ENCODE assay signal across 30 cellular contexts in genomic region chr3:168001244-168001643, GRCh38.
"Had no signal": no experiment of that assay in that cellular context is flagged by ENCODE, and none has a peak within 500 bp of the region (broad histone marks: within the 10 kb centered on the region; RNA-seq: fewer than 3 reads in every experiment).

No MANE protein-coding gene starts in this region.

- ATAC-seq: activated CD4-positive, CD25-positive, alpha-beta regulatory T cell treated with anti-CD3 and anti-CD28 coated beads, Interleukin-2, amount 50 U/mL, for 24 hours; left cardiac atrium; naive thymus-derived CD8-positive, alpha-beta T cell; psoas muscle; stimulated activated naive CD8-positive, alpha-beta T cell treated with anti-CD3 and anti-CD28 coated beads, Interleukin-15, Interleukin-2, amounts not matched to agents 100 U/mL and 50 U/mL, for 24 hours had no signal

- H3K36me3 ChIP-seq: ascending aorta, cardiac muscle cell, sigmoid colon, transverse colon, WERI-Rb-1 had no signal

- DNase-seq: activated CD4-positive, alpha-beta memory T cell treated with anti-CD3 and anti-CD28 coated beads for 36 hours; activated CD4-positive, alpha-beta T cell treated with anti-CD3 and anti-CD28 coated beads, Interleukin-2, amount 10 ng/mL, durations not matched to agents 24 days and 14 days; activated CD8-positive, alpha-beta memory T cell treated with anti-CD3 and anti-CD28 coated beads, Interleukin-2, amount 50 U/mL, for 48 hours; activated gamma-delta T cell; activated naive CD4-positive, alpha-beta T cell treated with anti-CD3 and anti-CD28 coated beads, Interleukin-2, amount 10 ng/mL, durations not matched to agents 7 days and 5 days; activated naive CD8-positive, alpha-beta T cell treated with anti-CD3 and anti-CD28 coated beads, Interleukin-2, amount 10 ng/mL, durations not matched to agents 7 days and 5 days; activated T-cell treated with anti-CD3 and anti-CD28 coated beads, Interleukin-2, amount 50 U/mL, for 24 hours; dorsolateral prefrontal cortex; effector memory CD4-positive, alpha-beta T cell; glutamatergic neuron; islet precursor cell; left cardiac atrium; mammary epithelial cell; naive thymus-derived CD8-positive, alpha-beta T cell; nucleus accumbens; psoas muscle; sigmoid colon; stimulated activated CD4-positive, alpha-beta T cell treated with anti-CD3 and anti-CD28 coated beads, Interleukin-15, amount 100 ng/mL, for 24 hours; stimulated activated CD4-positive, alpha-beta T cell treated with anti-CD3 and anti-CD28 coated beads, Interleukin-2, amount 100 ng/mL, for 24 hours; stimulated activated naive CD8-positive, alpha-beta T cell treated with anti-CD3 and anti-CD28 coated beads, Interleukin-15, Interleukin-2, amounts not matched to agents 100 U/mL and 50 U/mL, for 24 hours; T1000; testis; transverse colon; WERI-Rb-1 had no signal

- H2AFZ ChIP-seq: parathyroid adenoma had no signal

- H3K27ac ChIP-seq: ascending aorta, cardiac muscle cell, coronary artery, dorsolateral prefrontal cortex, parathyroid adenoma, psoas muscle, sigmoid colon, testis, transverse colon, WERI-Rb-1 had no signal

- H3K4me3 ChIP-seq: ascending aorta, cardiac muscle cell, coronary artery, dorsolateral prefrontal cortex, psoas muscle, sigmoid colon, smooth muscle cell, testis, transverse colon had no signal

- H3K79me2 ChIP-seq: parathyroid adenoma had no signal

- H3K27me3 ChIP-seq: ascending aorta, cardiac muscle cell, dorsolateral prefrontal cortex, sigmoid colon, testis, transverse colon had no signal

- H3K4me1 ChIP-seq: ascending aorta, parathyroid adenoma, psoas muscle, sigmoid colon, testis had no signal

- H3K4me2 ChIP-seq: smooth muscle cell had no signal

- H3K9me3 ChIP-seq: psoas muscle, sigmoid colon, testis, transverse colon had no signal

- H3K9ac ChIP-seq: parathyroid adenoma had no signal
